Comparison of ENCODE assay signal across 21 cellular contexts in the genomic region with DNA sequence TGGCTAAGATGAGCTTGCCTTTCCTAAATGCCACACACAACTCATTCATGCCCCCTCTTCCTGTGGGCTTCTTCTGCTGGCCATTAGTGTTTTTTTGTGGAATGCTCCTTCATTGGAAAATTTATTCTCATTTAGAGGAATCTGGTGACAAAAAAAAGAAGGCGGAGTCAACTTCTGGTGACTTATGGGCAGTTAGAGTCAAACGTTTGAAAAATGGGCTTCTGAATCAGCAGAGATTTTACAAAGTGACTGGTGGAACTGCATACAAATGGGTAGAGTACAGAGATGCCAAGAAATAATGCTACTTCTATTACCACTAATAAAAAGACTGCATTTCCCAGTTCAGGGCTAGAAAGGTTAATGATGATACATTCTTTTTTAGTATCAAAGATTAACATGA.
"Had no signal": no experiment of that assay in that cellular context is flagged by ENCODE, and none has a peak within 500 bp of the region (broad histone marks: within the 10 kb centered on the region; RNA-seq: fewer than 3 reads in every experiment).

No MANE protein-coding gene starts in this region.

- H3K27ac ChIP-seq: esophagus muscularis mucosa, gastroesophageal sphincter, heart left ventricle, neural progenitor cell, prostate gland, skin epidermis had no signal

- H3K27ac Mint-ChIP-seq: activated CD8-positive, alpha-beta T cell treated with anti-CD3 and anti-CD28 coated beads for 36 hours; activated naive CD4-positive, alpha-beta T cell treated with anti-CD3 and anti-CD28 coated beads for 36 hours; immature natural killer cell; memory B cell; neural progenitor cell; stimulated activated naive CD8-positive, alpha-beta T cell treated with anti-CD3 and anti-CD28 coated beads, Interleukin-15, Interleukin-2, amounts not matched to agents 100 ng/mL and 50 ng/mL, for 24 hours; T-cell; type B pancreatic cell had no signal

- H3K9me3 ChIP-seq: esophagus muscularis mucosa, gastroesophageal sphincter, heart left ventricle, prostate gland had no signal

- H3K4me1 ChIP-seq: esophagus muscularis mucosa, gastroesophageal sphincter, heart left ventricle, neural progenitor cell, prostate gland had no signal

- DNase-seq: activated CD4-positive, alpha-beta T cell treated with anti-CD3 and anti-CD28 coated beads for 48 hours; activated CD4-positive, CD25-positive, alpha-beta regulatory T cell; activated CD8-positive, alpha-beta T cell treated with anti-CD3 and anti-CD28 coated beads for 36 hours; activated naive CD4-positive, alpha-beta T cell treated with anti-CD3 and anti-CD28 coated beads for 36 hours; activated T-cell treated with anti-CD3 and anti-CD28 coated beads, Interleukin-2, amount 50 U/mL, for 1 hour; cerebellar nuclear complex; effector CD4-positive, alpha-beta T cell; heart left ventricle; immature natural killer cell; left ventricle myocardium superior; naive thymus-derived CD4-positive, alpha-beta T cell; right cardiac atrium; T-cell had no signal

- H3K9me3 Mint-ChIP-seq: activated CD8-positive, alpha-beta T cell treated with anti-CD3 and anti-CD28 coated beads for 36 hours; activated naive CD4-positive, alpha-beta T cell treated with anti-CD3 and anti-CD28 coated beads for 36 hours; immature natural killer cell; memory B cell; neural progenitor cell; stimulated activated naive CD8-positive, alpha-beta T cell treated with anti-CD3 and anti-CD28 coated beads, Interleukin-15, Interleukin-2, amounts not matched to agents 100 ng/mL and 50 ng/mL, for 24 hours; T-cell; type B pancreatic cell had no signal

- ATAC-seq: activated CD8-positive, alpha-beta T cell treated with anti-CD3 and anti-CD28 coated beads for 36 hours; gastroesophageal sphincter; heart left ventricle; left ventricle myocardium superior; naive thymus-derived CD4-positive, alpha-beta T cell; right cardiac atrium; T-cell had no signal

- H3K4me3 Mint-ChIP-seq: activated CD8-positive, alpha-beta T cell treated with anti-CD3 and anti-CD28 coated beads for 36 hours; activated naive CD4-positive, alpha-beta T cell treated with anti-CD3 and anti-CD28 coated beads for 36 hours; immature natural killer cell; memory B cell; naive thymus-derived CD4-positive, alpha-beta T cell; neural progenitor cell; stimulated activated naive CD8-positive, alpha-beta T cell treated with anti-CD3 and anti-CD28 coated beads, Interleukin-15, Interleukin-2, amounts not matched to agents 100 ng/mL and 50 ng/mL, for 24 hours; T-cell; type B pancreatic cell had no signal

- H3K27me3 Mint-ChIP-seq: activated CD8-positive, alpha-beta T cell treated with anti-CD3 and anti-CD28 coated beads for 36 hours; memory B cell; naive thymus-derived CD4-positive, alpha-beta T cell; stimulated activated naive CD8-positive, alpha-beta T cell treated with anti-CD3 and anti-CD28 coated beads, Interleukin-15, Interleukin-2, amounts not matched to agents 100 ng/mL and 50 ng/mL, for 24 hours; T-cell had no signal

- H3K4me3 ChIP-seq: esophagus muscularis mucosa, gastroesophageal sphincter, heart left ventricle, neural progenitor cell, prostate gland, skin epidermis had no signal

- H3K27me3 ChIP-seq: esophagus muscularis mucosa, neural progenitor cell had no signal

- H3K9ac ChIP-seq: neural progenitor cell had no signal

- H3K36me3 Mint-ChIP-seq: neural progenitor cell, type B pancreatic cell had no signal

- H3K4me1 Mint-ChIP-seq: neural progenitor cell had no signal

- H3K4me2 ChIP-seq: neural progenitor cell had no signal

- H2AFZ ChIP-seq: neural progenitor cell had no signal

- H3K36me3 ChIP-seq: esophagus muscularis mucosa, gastroesophageal sphincter, neural progenitor cell, prostate gland had no signal
